ENCODE assay signal across 1 cellular context in the genomic region with DNA sequence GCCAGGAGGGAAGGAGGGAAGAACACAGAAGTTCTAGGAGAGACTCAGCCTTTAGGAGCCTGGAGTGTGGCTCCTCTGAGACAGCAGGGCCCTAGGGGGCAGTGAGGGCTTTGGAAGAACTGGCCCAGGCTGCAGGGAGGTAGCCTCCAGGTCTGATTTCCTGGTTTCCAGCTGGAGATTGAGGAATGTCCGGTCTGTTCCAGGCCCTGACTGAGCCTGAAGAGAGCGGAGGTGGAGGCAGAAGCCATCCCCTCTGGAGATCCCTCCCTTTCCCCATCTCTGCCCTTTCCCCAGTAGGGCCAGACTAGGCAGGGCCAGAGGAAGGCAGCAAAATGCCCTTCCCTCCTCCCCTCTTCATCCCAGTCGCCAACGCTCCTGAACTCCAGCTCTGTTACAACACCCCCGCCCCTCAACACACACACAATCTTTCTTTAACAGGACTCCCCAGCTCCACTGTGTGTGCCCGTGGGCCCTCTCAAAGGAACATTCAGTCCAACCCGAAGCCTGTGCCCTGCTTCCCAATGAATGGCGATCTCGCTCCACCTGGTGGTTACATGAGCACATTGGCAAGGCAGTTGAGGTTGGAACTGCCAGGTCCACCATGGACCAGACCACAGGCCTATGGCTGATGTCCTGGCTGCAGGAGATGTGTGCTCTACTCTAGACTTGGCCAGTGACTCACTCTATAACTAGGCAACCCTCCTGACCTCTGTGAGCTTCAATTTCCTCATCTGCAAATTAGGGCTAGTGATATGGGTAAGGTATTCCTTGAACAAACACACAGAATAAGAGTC.
TF ChIP-seq lines count a peak whose summit lies in the region.

No MANE protein-coding gene starts in this region.

TF ChIP-seq in HEK293, 187 proteins besides CTCF, POLR2A, EP300 and RAD21 (continued from another document and continues in another):
- TF ChIP-seq, protein P1, sequence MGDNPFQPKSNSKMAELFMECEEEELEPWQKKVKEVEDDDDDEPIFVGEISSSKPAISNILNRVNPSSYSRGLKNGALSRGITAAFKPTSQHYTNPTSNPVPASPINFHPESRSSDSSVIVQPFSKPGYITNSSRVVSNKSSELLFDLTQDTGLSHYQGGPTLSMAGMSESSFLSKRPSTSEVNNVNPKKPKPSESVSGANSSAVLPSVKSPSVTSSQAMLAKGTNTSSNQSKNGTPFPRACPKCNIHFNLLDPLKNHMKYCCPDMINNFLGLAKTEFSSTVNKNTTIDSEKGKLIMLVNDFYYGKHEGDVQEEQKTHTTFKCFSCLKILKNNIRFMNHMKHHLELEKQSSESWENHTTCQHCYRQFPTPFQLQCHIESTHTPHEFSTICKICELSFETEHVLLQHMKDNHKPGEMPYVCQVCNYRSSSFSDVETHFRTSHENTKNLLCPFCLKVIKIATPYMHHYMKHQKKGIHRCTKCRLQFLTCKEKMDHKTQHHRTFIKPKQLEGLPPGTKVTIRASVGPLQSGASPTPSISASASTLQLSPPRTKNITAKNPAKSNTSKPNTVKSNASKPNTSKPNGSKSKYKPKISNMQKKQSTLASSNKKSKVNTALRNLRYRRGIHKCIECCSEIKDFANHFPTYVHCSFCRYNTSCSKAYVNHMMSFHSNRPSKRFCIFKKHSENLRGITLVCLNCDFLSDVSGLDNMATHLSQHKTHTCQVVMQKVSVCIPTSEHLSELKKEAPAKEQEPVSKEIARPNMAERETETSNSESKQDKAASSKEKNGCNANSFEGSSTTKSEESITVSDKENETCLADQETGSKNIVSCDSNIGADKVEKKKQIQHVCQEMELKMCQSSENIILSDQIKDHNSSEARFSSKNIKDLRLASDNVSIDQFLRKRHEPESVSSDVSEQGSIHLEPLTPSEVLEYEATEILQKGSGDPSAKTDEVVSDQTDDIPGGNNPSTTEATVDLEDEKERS (tag by site-specific recombination; IDR thresholded peaks at IDR 0.05): no peak
- TF ChIP-seq ZNF16 (tag by site-specific recombination; IDR thresholded peaks at IDR 0.05; ENCODE audit: low read depth) (no peak), ZNF132 (tag by site-specific recombination; IDR thresholded peaks at IDR 0.05; ENCODE audit: borderline replicate concordance) (no peak), ZNF221 (tag by site-specific recombination; IDR thresholded peaks at IDR 0.05; ENCODE audit: borderline replicate concordance) (no peak), ZNF302 (tag by site-specific recombination; IDR thresholded peaks at IDR 0.05; ENCODE audit: low read depth) (no peak), KLF7 (tag by site-specific recombination; IDR thresholded peaks at IDR 0.05; ENCODE audit: borderline replicate concordance) (no peak), ZNF626 (tag by site-specific recombination; IDR thresholded peaks at IDR 0.05) (no peak), ZNF843 (tag by site-specific recombination; IDR thresholded peaks at IDR 0.05) (no peak), ZNF549 (tag by site-specific recombination; IDR thresholded peaks at IDR 0.05) (no peak), ZBTB48 (tag by site-specific recombination; IDR thresholded peaks at IDR 0.05) (no peak), ZNF610 (tag by site-specific recombination; IDR thresholded peaks at IDR 0.05; ENCODE audit: borderline replicate concordance) (no peak), ZFP69B (tag by site-specific recombination; IDR thresholded peaks at IDR 0.05) (peak; percentile 97), ZNF23 (tag by site-specific recombination; IDR thresholded peaks at IDR 0.05; ENCODE audit: borderline replicate concordance) (no peak), ZNF624 (tag by site-specific recombination; IDR thresholded peaks at IDR 0.05) (no peak), ZBTB8A (tag by site-specific recombination; IDR thresholded peaks at IDR 0.05) (peak; percentile 71), KLF10 (tag by site-specific recombination; IDR thresholded peaks at IDR 0.05) (no peak), ZNF548 (tag by site-specific recombination; IDR thresholded peaks at IDR 0.05) (no peak), ZNF777 (tag by site-specific recombination; IDR thresholded peaks at IDR 0.05; ENCODE audit: borderline replicate concordance) (no peak), PRDM1 (tag by site-specific recombination; IDR thresholded peaks at IDR 0.05) (no peak), ZNF830 (tag by site-specific recombination; IDR thresholded peaks at IDR 0.05; ENCODE audit: low read depth) (no peak), ZNF792 (tag by site-specific recombination; IDR thresholded peaks at IDR 0.05) (no peak), ZFP41 (tag by site-specific recombination; IDR thresholded peaks at IDR 0.05; ENCODE audit: borderline replicate concordance) (no peak), ZNF544 (tag by site-specific recombination; IDR thresholded peaks at IDR 0.05) (no peak), HOXA7 (CRISPR knock-in tag; IDR thresholded peaks at IDR 0.05; ENCODE audit: borderline replicate concordance) (no peak), ZNF19 (tag by site-specific recombination; IDR thresholded peaks at IDR 0.05; ENCODE audit: low read depth) (no peak), TRIM28 (IDR thresholded peaks at IDR 0.05; ENCODE audit: borderline replicate concordance, low read length) (peak; percentile 80; the same call in 1 of the 2 replicates), SCRT2 (tag by site-specific recombination; IDR thresholded peaks at IDR 0.05) (no peak), MEIS1 (CRISPR knock-in tag; IDR thresholded peaks at IDR 0.05; ENCODE audit: borderline replicate concordance) (no peak)
- TF ChIP-seq, protein P2, sequence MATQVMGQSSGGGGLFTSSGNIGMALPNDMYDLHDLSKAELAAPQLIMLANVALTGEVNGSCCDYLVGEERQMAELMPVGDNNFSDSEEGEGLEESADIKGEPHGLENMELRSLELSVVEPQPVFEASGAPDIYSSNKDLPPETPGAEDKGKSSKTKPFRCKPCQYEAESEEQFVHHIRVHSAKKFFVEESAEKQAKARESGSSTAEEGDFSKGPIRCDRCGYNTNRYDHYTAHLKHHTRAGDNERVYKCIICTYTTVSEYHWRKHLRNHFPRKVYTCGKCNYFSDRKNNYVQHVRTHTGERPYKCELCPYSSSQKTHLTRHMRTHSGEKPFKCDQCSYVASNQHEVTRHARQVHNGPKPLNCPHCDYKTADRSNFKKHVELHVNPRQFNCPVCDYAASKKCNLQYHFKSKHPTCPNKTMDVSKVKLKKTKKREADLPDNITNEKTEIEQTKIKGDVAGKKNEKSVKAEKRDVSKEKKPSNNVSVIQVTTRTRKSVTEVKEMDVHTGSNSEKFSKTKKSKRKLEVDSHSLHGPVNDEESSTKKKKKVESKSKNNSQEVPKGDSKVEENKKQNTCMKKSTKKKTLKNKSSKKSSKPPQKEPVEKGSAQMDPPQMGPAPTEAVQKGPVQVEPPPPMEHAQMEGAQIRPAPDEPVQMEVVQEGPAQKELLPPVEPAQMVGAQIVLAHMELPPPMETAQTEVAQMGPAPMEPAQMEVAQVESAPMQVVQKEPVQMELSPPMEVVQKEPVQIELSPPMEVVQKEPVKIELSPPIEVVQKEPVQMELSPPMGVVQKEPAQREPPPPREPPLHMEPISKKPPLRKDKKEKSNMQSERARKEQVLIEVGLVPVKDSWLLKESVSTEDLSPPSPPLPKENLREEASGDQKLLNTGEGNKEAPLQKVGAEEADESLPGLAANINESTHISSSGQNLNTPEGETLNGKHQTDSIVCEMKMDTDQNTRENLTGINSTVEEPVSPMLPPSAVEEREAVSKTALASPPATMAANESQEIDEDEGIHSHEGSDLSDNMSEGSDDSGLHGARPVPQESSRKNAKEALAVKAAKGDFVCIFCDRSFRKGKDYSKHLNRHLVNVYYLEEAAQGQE (tag by site-specific recombination; IDR thresholded peaks at IDR 0.05): no peak
- TF ChIP-seq, protein P3, sequence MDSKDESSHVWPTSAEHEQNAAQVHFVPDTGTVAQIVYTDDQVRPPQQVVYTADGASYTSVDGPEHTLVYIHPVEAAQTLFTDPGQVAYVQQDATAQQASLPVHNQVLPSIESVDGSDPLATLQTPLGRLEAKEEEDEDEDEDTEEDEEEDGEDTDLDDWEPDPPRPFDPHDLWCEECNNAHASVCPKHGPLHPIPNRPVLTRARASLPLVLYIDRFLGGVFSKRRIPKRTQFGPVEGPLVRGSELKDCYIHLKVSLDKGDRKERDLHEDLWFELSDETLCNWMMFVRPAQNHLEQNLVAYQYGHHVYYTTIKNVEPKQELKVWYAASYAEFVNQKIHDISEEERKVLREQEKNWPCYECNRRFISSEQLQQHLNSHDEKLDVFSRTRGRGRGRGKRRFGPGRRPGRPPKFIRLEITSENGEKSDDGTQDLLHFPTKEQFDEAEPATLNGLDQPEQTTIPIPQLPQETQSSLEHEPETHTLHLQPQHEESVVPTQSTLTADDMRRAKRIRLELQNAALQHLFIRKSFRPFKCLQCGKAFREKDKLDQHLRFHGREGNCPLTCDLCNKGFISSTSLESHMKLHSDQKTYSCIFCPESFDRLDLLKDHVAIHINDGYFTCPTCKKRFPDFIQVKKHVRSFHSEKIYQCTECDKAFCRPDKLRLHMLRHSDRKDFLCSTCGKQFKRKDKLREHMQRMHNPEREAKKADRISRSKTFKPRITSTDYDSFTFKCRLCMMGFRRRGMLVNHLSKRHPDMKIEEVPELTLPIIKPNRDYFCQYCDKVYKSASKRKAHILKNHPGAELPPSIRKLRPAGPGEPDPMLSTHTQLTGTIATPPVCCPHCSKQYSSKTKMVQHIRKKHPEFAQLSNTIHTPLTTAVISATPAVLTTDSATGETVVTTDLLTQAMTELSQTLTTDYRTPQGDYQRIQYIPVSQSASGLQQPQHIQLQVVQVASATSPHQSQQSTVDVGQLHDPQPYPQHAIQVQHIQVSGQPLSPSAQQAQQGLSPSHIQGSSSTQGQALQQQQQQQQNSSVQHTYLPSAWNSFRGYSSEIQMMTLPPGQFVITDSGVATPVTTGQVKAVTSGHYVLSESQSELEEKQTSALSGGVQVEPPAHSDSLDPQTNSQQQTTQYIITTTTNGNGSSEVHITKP (tag by site-specific recombination; IDR thresholded peaks at IDR 0.05): peak; percentile 62
- TF ChIP-seq, protein P4, sequence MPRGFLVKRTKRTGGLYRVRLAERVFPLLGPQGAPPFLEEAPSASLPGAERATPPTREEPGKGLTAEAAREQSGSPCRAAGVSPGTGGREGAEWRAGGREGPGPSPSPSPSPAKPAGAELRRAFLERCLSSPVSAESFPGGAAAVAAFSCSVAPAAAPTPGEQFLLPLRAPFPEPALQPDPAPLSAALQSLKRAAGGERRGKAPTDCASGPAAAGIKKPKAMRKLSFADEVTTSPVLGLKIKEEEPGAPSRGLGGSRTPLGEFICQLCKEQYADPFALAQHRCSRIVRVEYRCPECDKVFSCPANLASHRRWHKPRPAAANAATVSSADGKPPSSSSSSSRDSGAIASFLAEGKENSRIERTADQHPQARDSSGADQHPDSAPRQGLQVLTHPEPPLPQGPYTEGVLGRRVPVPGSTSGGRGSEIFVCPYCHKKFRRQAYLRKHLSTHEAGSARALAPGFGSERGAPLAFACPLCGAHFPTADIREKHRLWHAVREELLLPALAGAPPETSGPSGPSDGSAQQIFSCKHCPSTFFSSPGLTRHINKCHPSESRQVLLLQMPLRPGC (tag by site-specific recombination; IDR thresholded peaks at IDR 0.05): no peak
- TF ChIP-seq, protein P5, sequence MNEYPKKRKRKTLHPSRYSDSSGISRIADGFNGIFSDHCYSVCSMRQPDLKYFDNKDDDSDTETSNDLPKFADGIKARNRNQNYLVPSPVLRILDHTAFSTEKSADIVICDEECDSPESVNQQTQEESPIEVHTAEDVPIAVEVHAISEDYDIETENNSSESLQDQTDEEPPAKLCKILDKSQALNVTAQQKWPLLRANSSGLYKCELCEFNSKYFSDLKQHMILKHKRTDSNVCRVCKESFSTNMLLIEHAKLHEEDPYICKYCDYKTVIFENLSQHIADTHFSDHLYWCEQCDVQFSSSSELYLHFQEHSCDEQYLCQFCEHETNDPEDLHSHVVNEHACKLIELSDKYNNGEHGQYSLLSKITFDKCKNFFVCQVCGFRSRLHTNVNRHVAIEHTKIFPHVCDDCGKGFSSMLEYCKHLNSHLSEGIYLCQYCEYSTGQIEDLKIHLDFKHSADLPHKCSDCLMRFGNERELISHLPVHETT (tag by site-specific recombination; IDR thresholded peaks at IDR 0.05): no peak
- TF ChIP-seq, protein P6, sequence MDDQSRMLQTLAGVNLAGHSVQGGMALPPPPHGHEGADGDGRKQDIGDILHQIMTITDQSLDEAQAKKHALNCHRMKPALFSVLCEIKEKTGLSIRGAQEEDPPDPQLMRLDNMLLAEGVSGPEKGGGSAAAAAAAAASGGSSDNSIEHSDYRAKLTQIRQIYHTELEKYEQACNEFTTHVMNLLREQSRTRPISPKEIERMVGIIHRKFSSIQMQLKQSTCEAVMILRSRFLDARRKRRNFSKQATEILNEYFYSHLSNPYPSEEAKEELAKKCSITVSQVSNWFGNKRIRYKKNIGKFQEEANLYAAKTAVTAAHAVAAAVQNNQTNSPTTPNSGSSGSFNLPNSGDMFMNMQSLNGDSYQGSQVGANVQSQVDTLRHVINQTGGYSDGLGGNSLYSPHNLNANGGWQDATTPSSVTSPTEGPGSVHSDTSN (CRISPR knock-in tag; IDR thresholded peaks at IDR 0.05): peak; percentile 86
- TF ChIP-seq, protein P7, sequence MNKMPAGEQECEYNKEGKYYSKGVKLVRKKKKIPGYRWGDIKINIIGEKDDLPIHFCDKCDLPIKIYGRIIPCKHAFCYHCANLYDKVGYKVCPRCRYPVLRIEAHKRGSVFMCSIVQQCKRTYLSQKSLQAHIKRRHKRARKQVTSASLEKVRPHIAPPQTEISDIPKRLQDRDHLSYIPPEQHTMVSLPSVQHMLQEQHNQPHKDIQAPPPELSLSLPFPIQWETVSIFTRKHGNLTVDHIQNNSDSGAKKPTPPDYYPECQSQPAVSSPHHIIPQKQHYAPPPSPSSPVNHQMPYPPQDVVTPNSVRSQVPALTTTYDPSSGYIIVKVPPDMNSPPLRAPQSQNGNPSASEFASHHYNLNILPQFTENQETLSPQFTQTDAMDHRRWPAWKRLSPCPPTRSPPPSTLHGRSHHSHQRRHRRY (tag by site-specific recombination; IDR thresholded peaks at IDR 0.05): no peak
- TF ChIP-seq, protein P8, sequence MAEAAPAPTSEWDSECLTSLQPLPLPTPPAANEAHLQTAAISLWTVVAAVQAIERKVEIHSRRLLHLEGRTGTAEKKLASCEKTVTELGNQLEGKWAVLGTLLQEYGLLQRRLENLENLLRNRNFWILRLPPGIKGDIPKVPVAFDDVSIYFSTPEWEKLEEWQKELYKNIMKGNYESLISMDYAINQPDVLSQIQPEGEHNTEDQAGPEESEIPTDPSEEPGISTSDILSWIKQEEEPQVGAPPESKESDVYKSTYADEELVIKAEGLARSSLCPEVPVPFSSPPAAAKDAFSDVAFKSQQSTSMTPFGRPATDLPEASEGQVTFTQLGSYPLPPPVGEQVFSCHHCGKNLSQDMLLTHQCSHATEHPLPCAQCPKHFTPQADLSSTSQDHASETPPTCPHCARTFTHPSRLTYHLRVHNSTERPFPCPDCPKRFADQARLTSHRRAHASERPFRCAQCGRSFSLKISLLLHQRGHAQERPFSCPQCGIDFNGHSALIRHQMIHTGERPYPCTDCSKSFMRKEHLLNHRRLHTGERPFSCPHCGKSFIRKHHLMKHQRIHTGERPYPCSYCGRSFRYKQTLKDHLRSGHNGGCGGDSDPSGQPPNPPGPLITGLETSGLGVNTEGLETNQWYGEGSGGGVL (tag by site-specific recombination; IDR thresholded peaks at IDR 0.05): no peak
- TF ChIP-seq, protein P9, sequence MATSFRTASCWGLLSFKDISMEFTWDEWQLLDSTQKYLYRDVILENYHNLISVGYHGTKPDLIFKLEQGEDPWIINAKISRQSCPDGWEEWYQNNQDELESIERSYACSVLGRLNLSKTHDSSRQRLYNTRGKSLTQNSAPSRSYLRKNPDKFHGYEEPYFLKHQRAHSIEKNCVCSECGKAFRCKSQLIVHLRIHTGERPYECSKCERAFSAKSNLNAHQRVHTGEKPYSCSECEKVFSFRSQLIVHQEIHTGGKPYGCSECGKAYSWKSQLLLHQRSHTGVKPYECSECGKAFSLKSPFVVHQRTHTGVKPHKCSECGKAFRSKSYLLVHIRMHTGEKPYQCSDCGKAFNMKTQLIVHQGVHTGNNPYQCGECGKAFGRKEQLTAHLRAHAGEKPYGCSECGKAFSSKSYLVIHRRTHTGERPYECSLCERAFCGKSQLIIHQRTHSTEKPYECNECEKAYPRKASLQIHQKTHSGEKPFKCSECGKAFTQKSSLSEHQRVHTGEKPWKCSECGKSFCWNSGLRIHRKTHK (tag by site-specific recombination; IDR thresholded peaks at IDR 0.05): no peak
